12 cellular contexts compared by ENCODE assay signal in genomic region chr2:43168016-43168369, GRCh38. TPM values are rescaled to one million over a fixed set of nuclear protein-coding genes. Genes with fewer than 3 reads are reported as not detected.
DNase-seq lines count a peak whose midpoint lies in the region; TF ChIP-seq lines count a peak whose summit lies in the region.
"Had no signal": no experiment of that assay in that cellular context is flagged by ENCODE, and none has a peak within 500 bp of the region (broad histone marks: within the 10 kb centered on the region; RNA-seq: fewer than 3 reads in every experiment).

No MANE protein-coding gene starts in this region.

- H3K27ac Mint-ChIP-seq in MCF 10A (ENCODE audit: low read depth, unreplicated experiment) (peak overlapping the region; percentile 85), mesothelial cell of epicardium (peak overlapping the region; percentile 61)
- H3K27ac Mint-ChIP-seq in activated naive CD8-positive, alpha-beta T cell treated with anti-CD3 and anti-CD28 coated beads for 36 hours: peak overlapping the region; percentile 89

- H3K36me3 Mint-ChIP-seq in MCF 10A (ENCODE audit: insufficient read depth, unreplicated experiment) (no peaks in the 10 kb centered on the region), mesothelial cell of epicardium (no peaks in the 10 kb centered on the region)
- no peaks in the 10 kb centered on the region for H3K36me3 Mint-ChIP-seq in activated naive CD8-positive, alpha-beta T cell treated with anti-CD3 and anti-CD28 coated beads for 36 hours

- H3K4me1 Mint-ChIP-seq in MCF 10A (ENCODE audit: insufficient read depth, unreplicated experiment) (peaks cover 19% of the 10 kb centered on the region), mesothelial cell of epicardium (peaks cover 32% of the 10 kb centered on the region)
- H3K4me1 Mint-ChIP-seq in activated naive CD8-positive, alpha-beta T cell treated with anti-CD3 and anti-CD28 coated beads for 36 hours: peaks cover 60% of the 10 kb centered on the region

- no peak for TF ChIP-seq POLR2A in transverse colon (IDR thresholded peaks at IDR 0.05)

- in situ Hi-C loops in mammary epithelial cell (cut with MboI; ENCODE audit: low sequenced_read_pairs in 2 of 2): no loop called here
- in situ Hi-C loops in transverse colon (cut with MboI; ENCODE audit: low pct_ligation_motif_present in 1 of 4, low pct_unique_long_range_greater_than_20kb in 1 of 4, low sequenced_read_pairs in 3 of 4): loop anchor here in 2 of 4 donors (5.0 to 10.0 kb wide), 2 partner anchors 47 to 49 kb away; no protein-coding TSS in a partner anchor

- WGBS in mammary epithelial cell (ENCODE audit: low coverage, missing lambda C conversion rate): no CpG with 5 or more reads among the region's 1 CpG
- WGBS in transverse colon (ENCODE audit: low coverage in 1 of 2), 2 donors: no CpG with 5 or more reads among the region's 1 CpG

- intact Hi-C loops in MCF 10A (cut with micrococcal nuclease): loop anchor here (5.0 kb wide), 1 partner anchor 36 kb away; no protein-coding TSS in a partner anchor
- intact Hi-C loops in mammary epithelial cell (cut with micrococcal nuclease): loop anchor here (2.0 kb wide), 1 partner anchor 55 kb away; no protein-coding TSS in a partner anchor
- intact Hi-C loops in transverse colon (cut with DNase I; ENCODE audit: low total_unique reads): no loop called here

- no peaks in the 10 kb centered on the region for H3K27me3 Mint-ChIP-seq in MCF 10A (ENCODE audit: insufficient read depth, unreplicated experiment)
- H3K27me3 Mint-ChIP-seq in activated naive CD8-positive, alpha-beta T cell treated with anti-CD3 and anti-CD28 coated beads for 36 hours: no peaks in the 10 kb centered on the region
- H3K27me3 Mint-ChIP-seq in mesothelial cell of epicardium (ENCODE audit: low read depth): no peaks in the 10 kb centered on the region

- H3K27ac ChIP-seq in mammary epithelial cell (ENCODE audit: insufficient read depth, low read depth, low read length) (no peak overlapping the region), transverse colon (peak overlapping the region; percentile 88 to 96 (median 94))

- POLR2A ChIA-PET in MCF 10A (lab: Yijun Ruan, JAX) (interaction anchor here (1.0 to 5.0 kb wide), 6 partner anchors 8 to 374 kb away, joined by 3 to 37 read pairs (median 7); no protein-coding TSS in a partner anchor), HEK293T (lab: Yijun Ruan, JAX) (interaction anchor here (0.9 to 3.7 kb wide), 2 partner anchors 48 to 60 kb away, joined by 3 to 16 read pairs; partner anchors contain the start of gene ZFP36L2)

- H3K4me3 ChIP-seq in mammary epithelial cell (replicated peaks in 1 of 3; ENCODE audit: insufficient read depth in 1 of 3, low read depth in 2 of 3, low read length in 3 of 3) (no peak overlapping the region), transverse colon (no peak overlapping the region)
- H3K4me3 ChIP-seq: MG63 had no signal

- no peak for DNase-seq in MCF 10A (ENCODE audit: unreplicated experiment)
- DNase-seq in mammary epithelial cell: no peak
- no peak for DNase-seq in activated naive CD8-positive, alpha-beta T cell treated with anti-CD3 and anti-CD28 coated beads for 36 hours
- no peak for DNase-seq in mesothelial cell of epicardium (ENCODE audit: low spot score in 2 of 2, unreplicated experiment in 2 of 2)
- no peak for DNase-seq in transverse colon
- DNase-seq in cerebellar cortex (ENCODE audit: low spot score): no peak
- no peak for DNase-seq in anterior cingulate cortex (lab: John Stamatoyannopoulos, UW)
- DNase-seq in HEK293T (ENCODE audit: extremely low spot score): no peak
- DNase-seq: amniotic stem cell; NK-92 treated with Interleukin-12 subunit alpha and Interleukin-12 subunit beta, amount 100 ng/mL, for 24 hours; stimulated activated CD4-positive, alpha-beta T cell treated with anti-CD3 and anti-CD28 coated beads, Interleukin-4, amount 100 ng/mL, for 4 hours had no signal

- TF ChIP-seq CTCF in MCF 10A (IDR thresholded peaks at IDR 0.05; ENCODE audit: unreplicated experiment) (no peak), mammary epithelial cell (conservative IDR thresholded peaks at IDR 0.05 in 1 of 2, IDR thresholded peaks at IDR 0.05 in 1 of 2; ENCODE audit: extremely low read depth in 1 of 2, insufficient read depth in 1 of 2, low read depth in 1 of 2, low read length in 2 of 2) (no peak), mesothelial cell of epicardium (IDR thresholded peaks at IDR 0.05; ENCODE audit: unreplicated experiment) (no peak), transverse colon (IDR thresholded peaks at IDR 0.05) (no peak)

- H3K4me1 ChIP-seq in mammary epithelial cell (ENCODE audit: insufficient read depth, low read length) (peaks cover 20% of the 10 kb centered on the region), transverse colon (peaks cover 27 to 71% (median 49%) of the 10 kb centered on the region in 4 donors)

- H4K20me1 ChIP-seq in mammary epithelial cell (ENCODE audit: insufficient read depth, low read length): no peaks in the 10 kb centered on the region

- no peaks in the 10 kb centered on the region for H3K9me3 ChIP-seq in mammary epithelial cell (replicated peaks; ENCODE audit: insufficient read depth, low read length)
- H3K9me3 ChIP-seq in transverse colon: no peaks in the 10 kb centered on the region
- H3K9me3 ChIP-seq: MG63 had no signal

- no peak overlapping the region for H2AFZ ChIP-seq in mammary epithelial cell (ENCODE audit: low read depth, low read length)

- H3K27me3 ChIP-seq in mammary epithelial cell (ENCODE audit: insufficient read depth, low read length) (no peaks in the 10 kb centered on the region), transverse colon (no peaks in the 10 kb centered on the region)
- H3K27me3 ChIP-seq: MG63 had no signal

- CTCF ChIA-PET in MCF 10A (lab: Yijun Ruan, JAX) (interaction anchor here (0.6 to 2.4 kb wide), 6 partner anchors 9 to 1080 kb away, joined by 3 to 8 read pairs (median 4); no protein-coding TSS in a partner anchor), mammary epithelial cell (lab: Charles Lee; ENCODE audit: low non-redundant PET) (no interaction called here), HEK293T (lab: Yijun Ruan, JAX) (interaction anchor here (0.6 to 1.3 kb wide), 3 partner anchors 28 to 190 kb away, joined by 3 to 5 read pairs (median 3); no protein-coding TSS in a partner anchor)

- TF ChIP-seq EP300 in transverse colon (IDR thresholded peaks at IDR 0.05; ENCODE audit: low read depth): no peak

- H3K36me3 ChIP-seq in mammary epithelial cell (ENCODE audit: insufficient read depth, low read length) (no peaks in the 10 kb centered on the region), transverse colon (no peaks in the 10 kb centered on the region)
- H3K36me3 ChIP-seq: MG63 had no signal

- no peak overlapping the region for H3K4me3 Mint-ChIP-seq in MCF 10A (ENCODE audit: unreplicated experiment)
- no peak overlapping the region for H3K4me3 Mint-ChIP-seq in activated naive CD8-positive, alpha-beta T cell treated with anti-CD3 and anti-CD28 coated beads for 36 hours
- no peak overlapping the region for H3K4me3 Mint-ChIP-seq in mesothelial cell of epicardium

- no peak overlapping the region for H3K4me2 ChIP-seq in mammary epithelial cell (ENCODE audit: insufficient read depth, low read depth, low read length)

- dilution Hi-C loops in mammary epithelial cell (cut with HindIII; ENCODE audit: low sequenced_read_pairs): no loop called here

- H3K9ac ChIP-seq in mammary epithelial cell (ENCODE audit: insufficient read depth, low read length): no peak overlapping the region

- H3K79me2 ChIP-seq in mammary epithelial cell (ENCODE audit: insufficient read depth, low read length): no peaks in the 10 kb centered on the region

- H3K9me3 Mint-ChIP-seq in MCF 10A (ENCODE audit: unreplicated experiment) (no peaks in the 10 kb centered on the region), mesothelial cell of epicardium (no peaks in the 10 kb centered on the region)
- no peaks in the 10 kb centered on the region for H3K9me3 Mint-ChIP-seq in activated naive CD8-positive, alpha-beta T cell treated with anti-CD3 and anti-CD28 coated beads for 36 hours

- BruUV-seq in MCF 10A (replicated peaks; lab: Mats Ljungman, UMichigan) (no TSS peak), mammary epithelial cell (replicated peaks; lab: Mats Ljungman, UMichigan) (no TSS peak)

TF ChIP-seq in HEK293T, 16 proteins besides CTCF, POLR2A, EP300 and RAD21:
- TF ChIP-seq HDGF (IDR thresholded peaks at IDR 0.05; ENCODE audit: borderline replicate concordance) (no peak), SP1 (IDR thresholded peaks at IDR 0.05) (no peak), ARNT (IDR thresholded peaks at IDR 0.05) (no peak), FOXM1 (IDR thresholded peaks at IDR 0.05; ENCODE audit: borderline replicate concordance) (no peak), FOXK2 (IDR thresholded peaks at IDR 0.05) (no peak), ZNF384 (IDR thresholded peaks at IDR 0.05) (no peak), TARDBP (IDR thresholded peaks at IDR 0.05) (no peak), LEF1 (IDR thresholded peaks at IDR 0.05; ENCODE audit: borderline replicate concordance) (no peak), BHLHE40 (IDR thresholded peaks at IDR 0.05; ENCODE audit: borderline replicate concordance) (no peak)

RNA-seq across cellular contexts. Expression of gene ZFP36L2, which starts 58.4 kb away (rescaled TPM):
- 107 and 162 TPM in 2 replicates for total RNA-seq in MCF 10A (2022)
- 100 to 1,000 TPM in 1 of 2 donors, 10 to 100 TPM in 1; 26.3 to 213 TPM for total RNA-seq in mammary epithelial cell
- 35.6 TPM for polyA plus RNA-seq in mammary epithelial cell
- polyA minus RNA-seq in mammary epithelial cell: 68.7 TPM
- total RNA-seq in activated naive CD8-positive, alpha-beta T cell treated with anti-CD3 and anti-CD28 coated beads for 36 hours: 10 to 100 TPM; 58.2 to 58.4 TPM
- 93.6 to 100 TPM (median 98.3 TPM) in 3 replicates for total RNA-seq in mesothelial cell of epicardium
- 100 to 1,000 TPM; 114 to 305 (median 208) TPM for total RNA-seq in transverse colon
